28 cellular contexts compared by ENCODE assay signal in the genomic region with DNA sequence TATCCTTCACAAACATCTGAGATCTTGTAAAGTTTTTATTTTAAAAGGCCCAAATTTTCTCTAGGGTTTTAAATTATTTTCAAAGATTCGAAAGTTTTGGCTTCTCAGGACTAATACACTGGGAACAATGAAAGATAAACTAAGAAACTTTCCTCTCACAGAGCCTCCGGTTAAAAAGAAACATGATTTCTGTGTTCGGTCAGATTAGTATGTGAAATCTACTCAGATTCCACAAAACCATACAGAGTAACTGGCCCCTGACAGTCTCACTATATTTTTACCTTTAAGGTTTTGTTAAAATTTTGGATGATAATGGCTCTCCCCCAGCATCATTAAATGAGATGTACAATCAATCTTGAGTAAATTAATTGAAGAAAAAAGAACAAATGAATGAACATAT.
DNase-seq lines count a peak whose midpoint lies in the region; TF ChIP-seq lines count a peak whose summit lies in the region.
"Had no signal": no experiment of that assay in that cellular context is flagged by ENCODE, and none has a peak within 500 bp of the region (broad histone marks: within the 10 kb centered on the region; RNA-seq: fewer than 3 reads in every experiment).

No MANE protein-coding gene starts in this region.

- H3F3A ChIP-seq in smooth muscle cell (ENCODE audit: low read depth): no peaks in the 10 kb centered on the region

- H3K14ac ChIP-seq in mesenchymal stem cell (ENCODE audit: low read length in 2 of 2): no peak overlapping the region
- no peak overlapping the region for H3K14ac ChIP-seq in neuronal stem cell (ENCODE audit: low read length)

- no peaks in the 10 kb centered on the region for H3K79me2 ChIP-seq in smooth muscle cell (ENCODE audit: low read depth)

- H3K4me1 ChIP-seq in ascending aorta (no peaks in the 10 kb centered on the region), mesenchymal stem cell (ENCODE audit: control insufficient read depth, insufficient read depth, low read depth, low read length) (peaks cover 5% of the 10 kb centered on the region), smooth muscle cell (ENCODE audit: low read depth) (no peaks in the 10 kb centered on the region), neuronal stem cell (ENCODE audit: control insufficient read depth in 2 of 2, insufficient read depth in 1 of 2, low read depth in 1 of 2, low read length in 2 of 2) (peaks cover 0 to 5% of the 10 kb centered on the region in 2 donors)
- H3K4me1 ChIP-seq: neural progenitor cell, prostate gland had no signal

- H4K20me1 ChIP-seq in smooth muscle cell (ENCODE audit: low read depth): no peaks in the 10 kb centered on the region
- H4K20me1 ChIP-seq: BLaER1 treated with 17β-estradiol and CSF1 and Interleukin-3, amounts not matched to agents 10 nM and 100 nM had no signal

- no peaks in the 10 kb centered on the region for H3K27me3 Mint-ChIP-seq in progenitor cell of endocrine pancreas
- H3K27me3 Mint-ChIP-seq: activated CD4-positive, alpha-beta T cell treated with anti-CD3 and anti-CD28 coated beads, Interleukin-2, amount 10 ng/mL, durations not matched to agents 7 days and 5 days; effector memory CD8-positive, alpha-beta T cell; memory B cell had no signal

- H4K8ac ChIP-seq in mesenchymal stem cell (ENCODE audit: low read length): no peak overlapping the region
- H4K8ac ChIP-seq in neuronal stem cell (ENCODE audit: low read depth, low read length): no peak overlapping the region

- H2BK120ac ChIP-seq in mesenchymal stem cell (ENCODE audit: low read depth, low read length) (no peak overlapping the region), neuronal stem cell (ENCODE audit: low read depth, low read length) (no peak overlapping the region)

- no peaks in the 10 kb centered on the region for H3K79me1 ChIP-seq in mesenchymal stem cell (replicated peaks; ENCODE audit: low read length, poor library complexity, severe bottlenecking)
- no peaks in the 10 kb centered on the region for H3K79me1 ChIP-seq in neuronal stem cell (ENCODE audit: low read depth, low read length)

- no peak overlapping the region for H3K23ac ChIP-seq in mesenchymal stem cell (ENCODE audit: low read length in 2 of 2)
- no peak overlapping the region for H3K23ac ChIP-seq in neuronal stem cell (ENCODE audit: low read depth, low read length, poor library complexity)

- no peaks in the 10 kb centered on the region for H3K36me3 Mint-ChIP-seq in progenitor cell of endocrine pancreas (ENCODE audit: insufficient read depth)
- H3K36me3 Mint-ChIP-seq: activated naive CD4-positive, alpha-beta T cell treated with anti-CD3 and anti-CD28 coated beads, Interleukin-2, amount 50 U/mL, for 72 hours; memory B cell; neural progenitor cell; WTC11 had no signal

- intact Hi-C loops in ascending aorta (cut with DNase I): loop anchor here (5.0 kb wide), 2 partner anchors 63 to 467 kb away; no protein-coding TSS in a partner anchor
- intact Hi-C loops in posterior vena cava (cut with DNase I): no loop called here

- H3K18ac ChIP-seq in mesenchymal stem cell (ENCODE audit: low read depth in 1 of 2, low read length in 2 of 2): no peak overlapping the region
- no peak overlapping the region for H3K18ac ChIP-seq in neuronal stem cell (ENCODE audit: low read length)

- H3K27ac Mint-ChIP-seq in progenitor cell of endocrine pancreas: no peak overlapping the region
- H3K27ac Mint-ChIP-seq: activated CD4-positive, alpha-beta T cell treated with anti-CD3 and anti-CD28 coated beads, Interleukin-2, amount 10 ng/mL, durations not matched to agents 7 days and 5 days; activated naive CD4-positive, alpha-beta T cell treated with anti-CD3 and anti-CD28 coated beads, Interleukin-2, amount 50 U/mL, for 72 hours; effector memory CD8-positive, alpha-beta T cell; memory B cell; neural progenitor cell; WTC11 had no signal

- H3K27ac ChIP-seq in ascending aorta (peak overlapping the region; percentile 5 to 59), mesenchymal stem cell (ENCODE audit: low read length, poor library complexity, severe bottlenecking) (no peak overlapping the region), smooth muscle cell (ENCODE audit: low read depth) (peak overlapping the region; percentile 50), neuronal stem cell (replicated peaks; ENCODE audit: low read length) (no peak overlapping the region)
- H3K27ac ChIP-seq: BLaER1 treated with 17β-estradiol and CSF1 and Interleukin-3, amounts not matched to agents 10 nM and 100 nM; neural progenitor cell; prostate gland; SK-N-MC had no signal

- TF ChIP-seq CTCF in AG10803 (conservative IDR thresholded peaks at IDR 0.05; ENCODE audit: low read length): no peak
- TF ChIP-seq CTCF in ascending aorta (IDR thresholded peaks at IDR 0.05): no peak
- no peak for TF ChIP-seq CTCF in smooth muscle cell (IDR thresholded peaks at IDR 0.05; ENCODE audit: borderline replicate concordance, insufficient read depth, poor library complexity, severe bottlenecking)
- TF ChIP-seq CTCF in progenitor cell of endocrine pancreas (IDR thresholded peaks at IDR 0.05; ENCODE audit: unreplicated experiment): no peak

- peak overlapping the region; percentile 79 for H3K9ac ChIP-seq in mesenchymal stem cell (ENCODE audit: low read length)
- no peak overlapping the region for H3K9ac ChIP-seq in smooth muscle cell (ENCODE audit: low read depth)
- no peak overlapping the region for H3K9ac ChIP-seq in neuronal stem cell (ENCODE audit: low read depth, low read length, poor library complexity)
- H3K9ac ChIP-seq: BLaER1 treated with 17β-estradiol and CSF1 and Interleukin-3, amounts not matched to agents 10 nM and 100 nM; neural progenitor cell had no signal

- H2AK5ac ChIP-seq in mesenchymal stem cell (ENCODE audit: low read length, severe bottlenecking): no peak overlapping the region
- H2AK5ac ChIP-seq in neuronal stem cell (ENCODE audit: low read depth, low read length): no peak overlapping the region

- DNase-seq in AG10803 (ENCODE audit: low read depth) (peak; percentile 51), ascending aorta (ENCODE audit: low spot score in 2 of 2) (no peak), mesenchymal stem cell (no peak), smooth muscle cell (lab: John Stamatoyannopoulos, UW; ENCODE audit: unreplicated experiment) (no peak), HT-29 (ENCODE audit: low spot score) (no peak), progenitor cell of endocrine pancreas (ENCODE audit: low spot score, unreplicated experiment) (no peak), posterior vena cava (ENCODE audit: low spot score) (no peak), neuronal stem cell (ENCODE audit: low spot score) (no peak)
- DNase-seq: activated CD4-positive, alpha-beta T cell treated with anti-CD3 and anti-CD28 coated beads, Interleukin-2, amount 10 ng/mL, durations not matched to agents 7 days and 5 days; cortex of kidney; effector memory CD8-positive, alpha-beta T cell; erythroblast; hippocampal formation; NCI-H1092 treated with DMSO at 0.1 percent for 48 hours; NCI-H1694 treated with DMSO at 0.1 percent for 48 hours; NCI-H2171; NCI-H510A; RPMI8226; small intestine; stimulated activated naive CD8-positive, alpha-beta T cell treated with anti-CD3 and anti-CD28 coated beads, Interleukin-15, Interleukin-2, amounts not matched to agents 100 U/mL and 50 U/mL, for 24 hours; T-helper 1 cell had no signal

- H3K27me3 ChIP-seq in ascending aorta (no peaks in the 10 kb centered on the region), mesenchymal stem cell (ENCODE audit: control insufficient read depth in 1 of 2, insufficient read depth in 1 of 2, low read length in 2 of 2) (no peaks in the 10 kb centered on the region), smooth muscle cell (ENCODE audit: low read depth) (no peaks in the 10 kb centered on the region), neuronal stem cell (ENCODE audit: control insufficient read depth in 3 of 3, insufficient read depth in 3 of 3, low read depth in 1 of 3, low read length in 3 of 3) (no peaks in the 10 kb centered on the region)
- H3K27me3 ChIP-seq: BLaER1 treated with 17β-estradiol and CSF1 and Interleukin-3, amounts not matched to agents 10 nM and 100 nM; neural progenitor cell had no signal

- no peak overlapping the region for H2BK5ac ChIP-seq in mesenchymal stem cell (ENCODE audit: low read depth, low read length, poor library complexity, severe bottlenecking)
- H2BK5ac ChIP-seq in neuronal stem cell (ENCODE audit: low read length): no peak overlapping the region

- peaks cover 7% of the 10 kb centered on the region for H3K9me3 Mint-ChIP-seq in progenitor cell of endocrine pancreas (ENCODE audit: low read depth)
- H3K9me3 Mint-ChIP-seq: activated CD4-positive, alpha-beta T cell treated with anti-CD3 and anti-CD28 coated beads, Interleukin-2, amount 10 ng/mL, durations not matched to agents 7 days and 5 days; neural progenitor cell had no signal

- H3K4me2 ChIP-seq in mesenchymal stem cell (ENCODE audit: low read length, poor library complexity, severe bottlenecking) (no peak overlapping the region), smooth muscle cell (no peak overlapping the region), neuronal stem cell (ENCODE audit: insufficient read depth, low read length, poor library complexity, severe bottlenecking) (no peak overlapping the region)
- H3K4me2 ChIP-seq: BLaER1 treated with 17β-estradiol and CSF1 and Interleukin-3, amounts not matched to agents 10 nM and 100 nM; neural progenitor cell had no signal

- H2AFZ ChIP-seq in mesenchymal stem cell (ENCODE audit: low read depth, low read length) (no peak overlapping the region), smooth muscle cell (ENCODE audit: low read depth) (no peak overlapping the region), neuronal stem cell (ENCODE audit: low read length) (no peak overlapping the region)
- H2AFZ ChIP-seq: neural progenitor cell had no signal

- 98% methylated on average over 3 of the region's 3 CpGs for WGBS in mesenchymal stem cell
- WGBS in smooth muscle cell (ENCODE audit: low lambda C conversion rate): 88% methylated on average over 3 of the region's 3 CpGs
- WGBS in neuronal stem cell (ENCODE audit: extremely low coverage in 2 of 2, insufficient read length in 2 of 2, insufficient replicate concordance in 1 of 2), 2 donors: no CpG with 5 or more reads among the region's 3 CpGs

- H3K4ac ChIP-seq in mesenchymal stem cell (ENCODE audit: low read depth in 1 of 2, low read length in 2 of 2) (no peak overlapping the region), neuronal stem cell (ENCODE audit: low read length) (no peak overlapping the region)

- H3K9me3 ChIP-seq in ascending aorta (no peaks in the 10 kb centered on the region), mesenchymal stem cell (ENCODE audit: control insufficient read depth, low read length) (peaks cover 4% of the 10 kb centered on the region), smooth muscle cell (replicated peaks; ENCODE audit: low read depth) (no peaks in the 10 kb centered on the region), neuronal stem cell (replicated peaks in 1 of 2; ENCODE audit: control insufficient read depth in 2 of 2, insufficient read depth in 1 of 2, low read depth in 1 of 2, low read length in 2 of 2) (peaks cover 0 to 2% of the 10 kb centered on the region in 2 donors)
- H3K9me3 ChIP-seq: prostate gland had no signal

- no peaks in the 10 kb centered on the region for H3K36me3 ChIP-seq in ascending aorta
- no peaks in the 10 kb centered on the region for H3K36me3 ChIP-seq in mesenchymal stem cell (ENCODE audit: control insufficient read depth in 1 of 2, insufficient read depth in 2 of 2, low read depth in 1 of 2, low read length in 2 of 2)
- H3K36me3 ChIP-seq in smooth muscle cell (ENCODE audit: low read depth): no peaks in the 10 kb centered on the region
- H3K36me3 ChIP-seq in neuronal stem cell (replicated peaks in 1 of 2; ENCODE audit: control insufficient read depth in 2 of 2, insufficient read depth in 2 of 2, low read length in 2 of 2): no peaks in the 10 kb centered on the region
- H3K36me3 ChIP-seq: BLaER1 treated with 17β-estradiol and CSF1 and Interleukin-3, amounts not matched to agents 10 nM and 100 nM; neural progenitor cell; prostate gland had no signal

- H3K4me3 ChIP-seq in AG10803 (ENCODE audit: low read length): no peak overlapping the region
- H3K4me3 ChIP-seq in ascending aorta: no peak overlapping the region
- H3K4me3 ChIP-seq in mesenchymal stem cell (ENCODE audit: insufficient read depth in 1 of 2, low read depth in 1 of 2, low read length in 2 of 2): peak overlapping the region in 1 of 2 experiments; percentile 13
- no peak overlapping the region for H3K4me3 ChIP-seq in smooth muscle cell
- no peak overlapping the region for H3K4me3 ChIP-seq in neuronal stem cell (ENCODE audit: low read length in 2 of 2)
- H3K4me3 ChIP-seq: BLaER1 treated with 17β-estradiol and CSF1 and Interleukin-3, amounts not matched to agents 10 nM and 100 nM; neural progenitor cell; prostate gland; SK-N-MC had no signal

- H2BK12ac ChIP-seq in mesenchymal stem cell (ENCODE audit: low read length in 2 of 2): no peak overlapping the region
- no peak overlapping the region for H2BK12ac ChIP-seq in neuronal stem cell (ENCODE audit: low read length)

- H3K4me3 Mint-ChIP-seq in progenitor cell of endocrine pancreas (ENCODE audit: low read depth): no peak overlapping the region
- H3K4me3 Mint-ChIP-seq: activated CD4-positive, alpha-beta T cell treated with anti-CD3 and anti-CD28 coated beads, Interleukin-2, amount 10 ng/mL, durations not matched to agents 7 days and 5 days; effector memory CD8-positive, alpha-beta T cell; memory B cell; neural progenitor cell; WTC11 had no signal

- H2BK15ac ChIP-seq in mesenchymal stem cell (ENCODE audit: low read depth, poor library complexity, severe bottlenecking) (no peak overlapping the region), neuronal stem cell (ENCODE audit: low read length) (no peak overlapping the region)

- H3K4me1 Mint-ChIP-seq in progenitor cell of endocrine pancreas (ENCODE audit: low read depth): peaks cover 5% of the 10 kb centered on the region
- H3K4me1 Mint-ChIP-seq: activated CD4-positive, alpha-beta T cell treated with anti-CD3 and anti-CD28 coated beads, Interleukin-2, amount 10 ng/mL, durations not matched to agents 7 days and 5 days; memory B cell; WTC11 had no signal

- no peak overlapping the region for H4K91ac ChIP-seq in mesenchymal stem cell (ENCODE audit: low read length)
- no peak overlapping the region for H4K91ac ChIP-seq in neuronal stem cell (ENCODE audit: low read depth, low read length, poor library complexity)

Comparison
In these comparisons a context has a peak if more than half of its experiments do, and no peak if none do; other contexts are left out.
1. H3K27ac ChIP-seq: peak in ascending aorta (2 of 2) and smooth muscle cell (single experiment); none in mesenchymal stem cell (single experiment) and neuronal stem cell (single experiment).